ENCODE assay signal across 1 cellular context in the genomic region with DNA sequence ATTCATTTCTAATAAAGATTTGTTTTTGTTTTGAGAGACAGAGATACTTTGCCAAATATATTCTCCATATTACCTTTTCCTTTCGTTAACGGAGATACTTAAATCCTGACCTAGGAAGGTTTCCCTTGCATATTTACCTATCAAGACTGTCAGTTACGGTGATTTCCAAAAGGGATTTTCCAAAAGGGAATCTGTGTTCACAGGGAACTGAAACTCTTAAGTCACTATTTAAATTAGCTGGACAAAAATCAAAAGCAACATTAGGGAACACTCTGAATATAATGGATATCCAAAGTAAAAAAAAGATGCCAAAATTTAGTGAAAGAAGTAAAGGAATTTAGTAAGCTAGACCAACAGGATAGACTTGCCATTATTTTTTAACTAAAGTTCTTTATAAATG.
TF ChIP-seq lines count a peak whose summit lies in the region.

No MANE protein-coding gene starts in this region.

TF ChIP-seq in K562, 482 proteins besides CTCF, POLR2A, EP300 and RAD21:
- 0 out of 2 replicates have a peak, but pooled peaks have one; percentile 23 for TF ChIP-seq RBFOX2 (IDR thresholded peaks at IDR 0.05; ENCODE audit: low read depth, low read length)
- no peak for TF ChIP-seq CREM (IDR thresholded peaks at IDR 0.05; ENCODE audit: low read depth)
